ENCODE assay signal across 8 cellular contexts in genomic region chr17:28335959-28336871, GRCh38. TPM values are rescaled to one million over a fixed set of nuclear protein-coding genes. Genes with fewer than 3 reads are reported as not detected.
A peak's percentile ranks its signal among the peaks of the same experiment; 100 is the strongest.
DNase-seq lines count a peak whose midpoint lies in the region; ATAC-seq and TF ChIP-seq lines count a peak whose summit lies in the region.

No MANE protein-coding gene starts in this region.

- H3K4me3 Mint-ChIP-seq in endothelial cell (ENCODE audit: unreplicated experiment) (peak overlapping the region; percentile 99), mesothelial cell of epicardium (peak overlapping the region; percentile 99)

- no peaks in the 10 kb centered on the region for H3K9me3 ChIP-seq in thymus (ENCODE audit: control insufficient read depth)

- no peak for ATAC-seq in GM21381 (IDR thresholded peaks at IDR 0.05; ENCODE audit: unreplicated experiment)

- H3K9me3 Mint-ChIP-seq in endothelial cell (ENCODE audit: unreplicated experiment): no peaks in the 10 kb centered on the region
- no peaks in the 10 kb centered on the region for H3K9me3 Mint-ChIP-seq in mesothelial cell of epicardium

- H3K4me1 ChIP-seq in thymus (ENCODE audit: control insufficient read depth, insufficient read depth, low read length): peaks cover 21% of the 10 kb centered on the region

- peak; percentile 37 for DNase-seq in NCI-H1436 (lab: John Stamatoyannopoulos, UW)
- no peak for DNase-seq in NCI-H1436 treated with DMSO at 0.1 percent for 48 hours (lab: John Stamatoyannopoulos, UW)
- peak; percentile 43 for DNase-seq in NAMALWA (ENCODE audit: low spot score)
- DNase-seq in UCSD-AML1 (lab: John Stamatoyannopoulos, UW; ENCODE audit: unreplicated experiment): peak; percentile 49
- DNase-seq in endothelial cell (ENCODE audit: low spot score): peak; percentile 70
- DNase-seq in mesothelial cell of epicardium (ENCODE audit: low spot score in 2 of 2, unreplicated experiment in 2 of 2): peak; percentile 52 to 70

- H3K36me3 Mint-ChIP-seq in endothelial cell (ENCODE audit: low read depth, unreplicated experiment) (peaks cover 25% of the 10 kb centered on the region), mesothelial cell of epicardium (peaks cover 4% of the 10 kb centered on the region)

- H3K27me3 ChIP-seq in thymus (ENCODE audit: control insufficient read depth, insufficient read depth): no peaks in the 10 kb centered on the region

- H3K27ac ChIP-seq in thymus (ENCODE audit: low read depth): peak overlapping the region; percentile 92

- H3K4me1 Mint-ChIP-seq in endothelial cell (ENCODE audit: unreplicated experiment): peaks cover 60% of the 10 kb centered on the region
- H3K4me1 Mint-ChIP-seq in mesothelial cell of epicardium: peaks cover 31% of the 10 kb centered on the region

- peak overlapping the region; percentile 76 for H3K4me3 ChIP-seq in thymus (ENCODE audit: low read length)

- peaks cover 26% of the 10 kb centered on the region for H3K27me3 Mint-ChIP-seq in endothelial cell (ENCODE audit: unreplicated experiment)
- no peaks in the 10 kb centered on the region for H3K27me3 Mint-ChIP-seq in mesothelial cell of epicardium (ENCODE audit: low read depth)

- H3K27ac Mint-ChIP-seq in endothelial cell (ENCODE audit: unreplicated experiment): peak overlapping the region; percentile 100
- H3K27ac Mint-ChIP-seq in mesothelial cell of epicardium: peak overlapping the region; percentile 100

- TF ChIP-seq CTCF in endothelial cell (IDR thresholded peaks at IDR 0.05; ENCODE audit: unreplicated experiment) (no peak), mesothelial cell of epicardium (IDR thresholded peaks at IDR 0.05; ENCODE audit: unreplicated experiment) (no peak)

- 12% methylated on average over 29 of the region's 29 CpGs for WGBS in thymus

- H3K36me3 ChIP-seq in thymus (ENCODE audit: control insufficient read depth, insufficient read depth): peaks cover 24% of the 10 kb centered on the region

RNA-seq across cellular contexts. Expression of gene TNFAIP1, which starts 0.7 kb away (rescaled TPM):
- total RNA-seq in endothelial cell (ENCODE audit: unreplicated experiment) (104 TPM), mesothelial cell of epicardium (35.8 to 41.8 TPM (median 37.6 TPM) in 3 replicates)
- polyA plus RNA-seq in thymus: 19.4 TPM

RNA-seq across cellular contexts. Expression of gene IFT20, which starts 0.9 kb away (rescaled TPM):
- total RNA-seq in endothelial cell (ENCODE audit: unreplicated experiment): 47.2 TPM
- 36.7 to 40.2 TPM (median 39.8 TPM) in 3 replicates for total RNA-seq in mesothelial cell of epicardium
- polyA plus RNA-seq in thymus: 82.5 TPM

RNA-seq across cellular contexts. Expression of gene TMEM97, which starts 17.2 kb away (rescaled TPM):
- total RNA-seq in endothelial cell (ENCODE audit: unreplicated experiment) (59.4 TPM), mesothelial cell of epicardium (43.0 to 45.5 TPM (median 43.3 TPM) in 3 replicates)
- polyA plus RNA-seq in thymus: 3.3 TPM

RNA-seq across cellular contexts. Expression of gene POLDIP2, which starts 21.1 kb away (rescaled TPM):
- total RNA-seq in endothelial cell (ENCODE audit: unreplicated experiment) (57.2 TPM), mesothelial cell of epicardium (60.8 to 61.0 TPM (median 60.9 TPM) in 3 replicates)
- 37.6 TPM for polyA plus RNA-seq in thymus

RNA-seq across cellular contexts. Expression of gene SEBOX, which starts 28.8 kb away (rescaled TPM):
- not detected for total RNA-seq in endothelial cell (ENCODE audit: unreplicated experiment)
- not detected in 3 replicates for total RNA-seq in mesothelial cell of epicardium
- polyA plus RNA-seq in thymus: not detected
